1 cellular context compared by ENCODE assay signal in the genomic region with DNA sequence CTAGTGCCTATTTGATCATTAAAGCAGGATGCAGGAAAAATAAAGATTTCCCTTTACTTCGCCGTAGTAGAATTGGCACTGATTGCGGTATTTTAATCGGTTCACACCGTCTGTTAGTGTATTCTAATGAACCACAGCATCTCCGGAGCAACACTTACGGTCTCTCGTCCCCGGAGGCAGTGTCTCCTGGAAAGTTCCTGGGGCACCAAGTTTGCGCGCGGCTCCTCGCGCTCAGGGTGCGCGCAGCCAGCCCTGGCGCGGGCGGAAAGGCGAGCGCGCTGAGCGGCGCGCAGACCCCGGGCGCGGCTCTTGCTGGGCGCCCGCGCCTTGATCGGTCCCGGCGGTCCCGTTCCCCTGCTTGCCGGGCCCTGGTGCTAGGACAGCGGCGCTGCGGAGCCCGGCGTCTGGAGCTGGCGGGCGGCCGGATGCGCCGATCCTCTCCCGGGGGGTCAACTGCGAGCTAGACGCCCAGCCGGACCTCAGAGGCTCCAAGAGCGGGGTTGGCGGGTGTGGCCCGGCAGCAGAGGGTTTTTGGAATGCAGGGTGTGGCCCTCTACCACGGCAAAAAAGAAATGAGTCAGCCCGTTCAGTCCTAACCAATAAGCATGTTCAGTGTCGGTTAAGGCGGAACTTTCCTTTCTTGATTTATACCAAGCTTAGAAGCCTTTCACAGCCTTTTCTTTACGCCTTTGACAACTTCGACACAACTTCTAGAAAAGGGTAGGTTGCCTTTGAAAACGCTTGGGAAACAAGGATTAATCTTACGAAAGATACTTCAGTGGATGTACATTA.
TF ChIP-seq lines count a peak whose summit lies in the region.

No MANE protein-coding gene starts in this region.

TF ChIP-seq in GM12878, 131 proteins besides CTCF, POLR2A, EP300 and RAD21 (continued from another document and continues in another):
- TF ChIP-seq, protein P1, sequence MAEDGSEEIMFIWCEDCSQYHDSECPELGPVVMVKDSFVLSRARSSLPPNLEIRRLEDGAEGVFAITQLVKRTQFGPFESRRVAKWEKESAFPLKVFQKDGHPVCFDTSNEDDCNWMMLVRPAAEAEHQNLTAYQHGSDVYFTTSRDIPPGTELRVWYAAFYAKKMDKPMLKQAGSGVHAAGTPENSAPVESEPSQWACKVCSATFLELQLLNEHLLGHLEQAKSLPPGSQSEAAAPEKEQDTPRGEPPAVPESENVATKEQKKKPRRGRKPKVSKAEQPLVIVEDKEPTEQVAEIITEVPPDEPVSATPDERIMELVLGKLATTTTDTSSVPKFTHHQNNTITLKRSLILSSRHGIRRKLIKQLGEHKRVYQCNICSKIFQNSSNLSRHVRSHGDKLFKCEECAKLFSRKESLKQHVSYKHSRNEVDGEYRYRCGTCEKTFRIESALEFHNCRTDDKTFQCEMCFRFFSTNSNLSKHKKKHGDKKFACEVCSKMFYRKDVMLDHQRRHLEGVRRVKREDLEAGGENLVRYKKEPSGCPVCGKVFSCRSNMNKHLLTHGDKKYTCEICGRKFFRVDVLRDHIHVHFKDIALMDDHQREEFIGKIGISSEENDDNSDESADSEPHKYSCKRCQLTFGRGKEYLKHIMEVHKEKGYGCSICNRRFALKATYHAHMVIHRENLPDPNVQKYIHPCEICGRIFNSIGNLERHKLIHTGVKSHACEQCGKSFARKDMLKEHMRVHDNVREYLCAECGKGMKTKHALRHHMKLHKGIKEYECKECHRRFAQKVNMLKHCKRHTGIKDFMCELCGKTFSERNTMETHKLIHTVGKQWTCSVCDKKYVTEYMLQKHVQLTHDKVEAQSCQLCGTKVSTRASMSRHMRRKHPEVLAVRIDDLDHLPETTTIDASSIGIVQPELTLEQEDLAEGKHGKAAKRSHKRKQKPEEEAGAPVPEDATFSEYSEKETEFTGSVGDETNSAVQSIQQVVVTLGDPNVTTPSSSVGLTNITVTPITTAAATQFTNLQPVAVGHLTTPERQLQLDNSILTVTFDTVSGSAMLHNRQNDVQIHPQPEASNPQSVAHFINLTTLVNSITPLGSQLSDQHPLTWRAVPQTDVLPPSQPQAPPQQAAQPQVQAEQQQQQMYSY (CRISPR knock-in tag; IDR thresholded peaks at IDR 0.05), result no peak
- TF ChIP-seq JUND (IDR thresholded peaks at IDR 0.05; ENCODE audit: low read depth, low read length) (peak; percentile 38; the same call in 1 of the 2 replicates), IRF4 (IDR thresholded peaks at IDR 0.05; ENCODE audit: low read depth, low read length) (no peak), MYB (IDR thresholded peaks at IDR 0.05; ENCODE audit: borderline replicate concordance, low read depth, low read length) (no peak), NR2C2 (IDR thresholded peaks at IDR 0.05; ENCODE audit: borderline replicate concordance, control insufficient read depth, insufficient read length, low read depth) (no peak), TBL1XR1 (IDR thresholded peaks at IDR 0.05; ENCODE audit: low read depth, low read length) (no peak), CBFB (IDR thresholded peaks at IDR 0.05; ENCODE audit: low read depth) (no peak), WRNIP1 (IDR thresholded peaks at IDR 0.05; ENCODE audit: borderline replicate concordance, low read depth, low read length) (no peak), SPI1 (IDR thresholded peaks at IDR 0.05; ENCODE audit: borderline replicate concordance, insufficient read depth, low read depth, low read length) (no peak), POU2F2 (IDR thresholded peaks at IDR 0.05; ENCODE audit: borderline replicate concordance, low read depth, low read length) (no peak), RCOR1 (conservative IDR thresholded peaks at IDR 0.05; ENCODE audit: low read depth, low read length) (no peak), SMARCA5 (IDR thresholded peaks at IDR 0.05) (peak; percentile 87; the same call in 1 of the 2 replicates), TAF1 (IDR thresholded peaks at IDR 0.05; ENCODE audit: borderline replicate concordance, low read depth, low read length) (peak; percentile 35), SMC3 (IDR thresholded peaks at IDR 0.05; ENCODE audit: borderline replicate concordance, low read length) (peak; percentile 21; the same call in 1 of the 2 replicates), PAX5 (IDR thresholded peaks at IDR 0.05; ENCODE audit: borderline replicate concordance, low read depth, low read length) (no peak; the same call in 1 of the 2 replicates), SP1 (IDR thresholded peaks at IDR 0.05; ENCODE audit: low read depth, low read length) (no peak), ESRRA (IDR thresholded peaks at IDR 0.05; ENCODE audit: low read length) (no peak), STAT3 (IDR thresholded peaks at IDR 0.05; ENCODE audit: low read depth, low read length) (no peak), CBX5 (IDR thresholded peaks at IDR 0.05; ENCODE audit: low read depth) (peak; percentile 6; the same call in 1 of the 2 replicates), POLR2AphosphoS2 (IDR thresholded peaks at IDR 0.05; ENCODE audit: low read depth, low read length) (no peak), TCF7 (IDR thresholded peaks at IDR 0.05; ENCODE audit: borderline replicate concordance) (no peak), MEF2A (IDR thresholded peaks at IDR 0.05; ENCODE audit: insufficient read depth, low read depth, low read length) (no peak), SREBF2 (IDR thresholded peaks at IDR 0.05; ENCODE audit: low read length) (no peak), RAD51 (IDR thresholded peaks at IDR 0.05) (no peak), CEBPB (IDR thresholded peaks at IDR 0.05; ENCODE audit: borderline replicate concordance in 1 of 2, low read depth in 2 of 2, low read length in 2 of 2) (no peak), GABPA (IDR thresholded peaks at IDR 0.05; ENCODE audit: low read depth) (no peak)
- TF ChIP-seq, protein P2, sequence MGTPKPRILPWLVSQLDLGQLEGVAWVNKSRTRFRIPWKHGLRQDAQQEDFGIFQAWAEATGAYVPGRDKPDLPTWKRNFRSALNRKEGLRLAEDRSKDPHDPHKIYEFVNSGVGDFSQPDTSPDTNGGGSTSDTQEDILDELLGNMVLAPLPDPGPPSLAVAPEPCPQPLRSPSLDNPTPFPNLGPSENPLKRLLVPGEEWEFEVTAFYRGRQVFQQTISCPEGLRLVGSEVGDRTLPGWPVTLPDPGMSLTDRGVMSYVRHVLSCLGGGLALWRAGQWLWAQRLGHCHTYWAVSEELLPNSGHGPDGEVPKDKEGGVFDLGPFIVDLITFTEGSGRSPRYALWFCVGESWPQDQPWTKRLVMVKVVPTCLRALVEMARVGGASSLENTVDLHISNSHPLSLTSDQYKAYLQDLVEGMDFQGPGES (IDR thresholded peaks at IDR 0.05), result no peak
- TF ChIP-seq, protein P3, sequence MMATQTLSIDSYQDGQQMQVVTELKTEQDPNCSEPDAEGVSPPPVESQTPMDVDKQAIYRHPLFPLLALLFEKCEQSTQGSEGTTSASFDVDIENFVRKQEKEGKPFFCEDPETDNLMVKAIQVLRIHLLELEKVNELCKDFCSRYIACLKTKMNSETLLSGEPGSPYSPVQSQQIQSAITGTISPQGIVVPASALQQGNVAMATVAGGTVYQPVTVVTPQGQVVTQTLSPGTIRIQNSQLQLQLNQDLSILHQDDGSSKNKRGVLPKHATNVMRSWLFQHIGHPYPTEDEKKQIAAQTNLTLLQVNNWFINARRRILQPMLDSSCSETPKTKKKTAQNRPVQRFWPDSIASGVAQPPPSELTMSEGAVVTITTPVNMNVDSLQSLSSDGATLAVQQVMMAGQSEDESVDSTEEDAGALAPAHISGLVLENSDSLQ (IDR thresholded peaks at IDR 0.05), result peak; percentile 63
- TF ChIP-seq, protein P4, sequence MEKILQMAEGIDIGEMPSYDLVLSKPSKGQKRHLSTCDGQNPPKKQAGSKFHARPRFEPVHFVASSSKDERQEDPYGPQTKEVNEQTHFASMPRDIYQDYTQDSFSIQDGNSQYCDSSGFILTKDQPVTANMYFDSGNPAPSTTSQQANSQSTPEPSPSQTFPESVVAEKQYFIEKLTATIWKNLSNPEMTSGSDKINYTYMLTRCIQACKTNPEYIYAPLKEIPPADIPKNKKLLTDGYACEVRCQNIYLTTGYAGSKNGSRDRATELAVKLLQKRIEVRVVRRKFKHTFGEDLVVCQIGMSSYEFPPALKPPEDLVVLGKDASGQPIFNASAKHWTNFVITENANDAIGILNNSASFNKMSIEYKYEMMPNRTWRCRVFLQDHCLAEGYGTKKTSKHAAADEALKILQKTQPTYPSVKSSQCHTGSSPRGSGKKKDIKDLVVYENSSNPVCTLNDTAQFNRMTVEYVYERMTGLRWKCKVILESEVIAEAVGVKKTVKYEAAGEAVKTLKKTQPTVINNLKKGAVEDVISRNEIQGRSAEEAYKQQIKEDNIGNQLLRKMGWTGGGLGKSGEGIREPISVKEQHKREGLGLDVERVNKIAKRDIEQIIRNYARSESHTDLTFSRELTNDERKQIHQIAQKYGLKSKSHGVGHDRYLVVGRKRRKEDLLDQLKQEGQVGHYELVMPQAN (conservative IDR thresholded peaks at IDR 0.05), result peak; percentile 42; the same call in 1 of the 2 replicates
- TF ChIP-seq, protein P5, sequence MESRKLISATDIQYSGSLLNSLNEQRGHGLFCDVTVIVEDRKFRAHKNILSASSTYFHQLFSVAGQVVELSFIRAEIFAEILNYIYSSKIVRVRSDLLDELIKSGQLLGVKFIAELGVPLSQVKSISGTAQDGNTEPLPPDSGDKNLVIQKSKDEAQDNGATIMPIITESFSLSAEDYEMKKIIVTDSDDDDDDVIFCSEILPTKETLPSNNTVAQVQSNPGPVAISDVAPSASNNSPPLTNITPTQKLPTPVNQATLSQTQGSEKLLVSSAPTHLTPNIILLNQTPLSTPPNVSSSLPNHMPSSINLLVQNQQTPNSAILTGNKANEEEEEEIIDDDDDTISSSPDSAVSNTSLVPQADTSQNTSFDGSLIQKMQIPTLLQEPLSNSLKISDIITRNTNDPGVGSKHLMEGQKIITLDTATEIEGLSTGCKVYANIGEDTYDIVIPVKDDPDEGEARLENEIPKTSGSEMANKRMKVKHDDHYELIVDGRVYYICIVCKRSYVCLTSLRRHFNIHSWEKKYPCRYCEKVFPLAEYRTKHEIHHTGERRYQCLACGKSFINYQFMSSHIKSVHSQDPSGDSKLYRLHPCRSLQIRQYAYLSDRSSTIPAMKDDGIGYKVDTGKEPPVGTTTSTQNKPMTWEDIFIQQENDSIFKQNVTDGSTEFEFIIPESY (IDR thresholded peaks at IDR 0.05), result no peak
- TF ChIP-seq, protein P6, sequence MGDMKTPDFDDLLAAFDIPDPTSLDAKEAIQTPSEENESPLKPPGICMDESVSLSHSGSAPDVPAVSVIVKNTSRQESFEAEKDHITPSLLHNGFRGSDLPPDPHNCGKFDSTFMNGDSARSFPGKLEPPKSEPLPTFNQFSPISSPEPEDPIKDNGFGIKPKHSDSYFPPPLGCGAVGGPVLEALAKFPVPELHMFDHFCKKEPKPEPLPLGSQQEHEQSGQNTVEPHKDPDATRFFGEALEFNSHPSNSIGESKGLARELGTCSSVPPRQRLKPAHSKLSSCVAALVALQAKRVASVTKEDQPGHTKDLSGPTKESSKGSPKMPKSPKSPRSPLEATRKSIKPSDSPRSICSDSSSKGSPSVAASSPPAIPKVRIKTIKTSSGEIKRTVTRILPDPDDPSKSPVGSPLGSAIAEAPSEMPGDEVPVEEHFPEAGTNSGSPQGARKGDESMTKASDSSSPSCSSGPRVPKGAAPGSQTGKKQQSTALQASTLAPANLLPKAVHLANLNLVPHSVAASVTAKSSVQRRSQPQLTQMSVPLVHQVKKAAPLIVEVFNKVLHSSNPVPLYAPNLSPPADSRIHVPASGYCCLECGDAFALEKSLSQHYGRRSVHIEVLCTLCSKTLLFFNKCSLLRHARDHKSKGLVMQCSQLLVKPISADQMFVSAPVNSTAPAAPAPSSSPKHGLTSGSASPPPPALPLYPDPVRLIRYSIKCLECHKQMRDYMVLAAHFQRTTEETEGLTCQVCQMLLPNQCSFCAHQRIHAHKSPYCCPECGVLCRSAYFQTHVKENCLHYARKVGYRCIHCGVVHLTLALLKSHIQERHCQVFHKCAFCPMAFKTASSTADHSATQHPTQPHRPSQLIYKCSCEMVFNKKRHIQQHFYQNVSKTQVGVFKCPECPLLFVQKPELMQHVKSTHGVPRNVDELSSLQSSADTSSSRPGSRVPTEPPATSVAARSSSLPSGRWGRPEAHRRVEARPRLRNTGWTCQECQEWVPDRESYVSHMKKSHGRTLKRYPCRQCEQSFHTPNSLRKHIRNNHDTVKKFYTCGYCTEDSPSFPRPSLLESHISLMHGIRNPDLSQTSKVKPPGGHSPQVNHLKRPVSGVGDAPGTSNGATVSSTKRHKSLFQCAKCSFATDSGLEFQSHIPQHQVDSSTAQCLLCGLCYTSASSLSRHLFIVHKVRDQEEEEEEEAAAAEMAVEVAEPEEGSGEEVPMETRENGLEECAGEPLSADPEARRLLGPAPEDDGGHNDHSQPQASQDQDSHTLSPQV (IDR thresholded peaks at IDR 0.05), result no peak
- TF ChIP-seq, protein P7, sequence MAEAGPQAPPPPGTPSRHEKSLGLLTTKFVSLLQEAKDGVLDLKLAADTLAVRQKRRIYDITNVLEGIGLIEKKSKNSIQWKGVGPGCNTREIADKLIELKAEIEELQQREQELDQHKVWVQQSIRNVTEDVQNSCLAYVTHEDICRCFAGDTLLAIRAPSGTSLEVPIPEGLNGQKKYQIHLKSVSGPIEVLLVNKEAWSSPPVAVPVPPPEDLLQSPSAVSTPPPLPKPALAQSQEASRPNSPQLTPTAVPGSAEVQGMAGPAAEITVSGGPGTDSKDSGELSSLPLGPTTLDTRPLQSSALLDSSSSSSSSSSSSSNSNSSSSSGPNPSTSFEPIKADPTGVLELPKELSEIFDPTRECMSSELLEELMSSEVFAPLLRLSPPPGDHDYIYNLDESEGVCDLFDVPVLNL (IDR thresholded peaks at IDR 0.05; ENCODE audit: low read depth, low read length), result no peak
- TF ChIP-seq, protein P8, sequence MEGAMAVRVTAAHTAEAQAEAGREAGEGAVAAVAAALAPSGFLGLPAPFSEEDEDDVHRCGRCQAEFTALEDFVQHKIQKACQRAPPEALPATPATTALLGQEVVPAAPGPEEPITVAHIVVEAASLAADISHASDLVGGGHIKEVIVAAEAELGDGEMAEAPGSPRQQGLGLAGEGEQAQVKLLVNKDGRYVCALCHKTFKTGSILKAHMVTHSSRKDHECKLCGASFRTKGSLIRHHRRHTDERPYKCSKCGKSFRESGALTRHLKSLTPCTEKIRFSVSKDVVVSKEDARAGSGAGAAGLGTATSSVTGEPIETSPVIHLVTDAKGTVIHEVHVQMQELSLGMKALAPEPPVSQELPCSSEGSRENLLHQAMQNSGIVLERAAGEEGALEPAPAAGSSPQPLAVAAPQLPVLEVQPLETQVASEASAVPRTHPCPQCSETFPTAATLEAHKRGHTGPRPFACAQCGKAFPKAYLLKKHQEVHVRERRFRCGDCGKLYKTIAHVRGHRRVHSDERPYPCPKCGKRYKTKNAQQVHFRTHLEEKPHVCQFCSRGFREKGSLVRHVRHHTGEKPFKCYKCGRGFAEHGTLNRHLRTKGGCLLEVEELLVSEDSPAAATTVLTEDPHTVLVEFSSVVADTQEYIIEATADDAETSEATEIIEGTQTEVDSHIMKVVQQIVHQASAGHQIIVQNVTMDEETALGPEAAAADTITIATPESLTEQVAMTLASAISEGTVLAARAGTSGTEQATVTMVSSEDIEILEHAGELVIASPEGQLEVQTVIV (IDR thresholded peaks at IDR 0.05; ENCODE audit: borderline replicate concordance, partially characterized antibody), result no peak
- TF ChIP-seq, protein P9, sequence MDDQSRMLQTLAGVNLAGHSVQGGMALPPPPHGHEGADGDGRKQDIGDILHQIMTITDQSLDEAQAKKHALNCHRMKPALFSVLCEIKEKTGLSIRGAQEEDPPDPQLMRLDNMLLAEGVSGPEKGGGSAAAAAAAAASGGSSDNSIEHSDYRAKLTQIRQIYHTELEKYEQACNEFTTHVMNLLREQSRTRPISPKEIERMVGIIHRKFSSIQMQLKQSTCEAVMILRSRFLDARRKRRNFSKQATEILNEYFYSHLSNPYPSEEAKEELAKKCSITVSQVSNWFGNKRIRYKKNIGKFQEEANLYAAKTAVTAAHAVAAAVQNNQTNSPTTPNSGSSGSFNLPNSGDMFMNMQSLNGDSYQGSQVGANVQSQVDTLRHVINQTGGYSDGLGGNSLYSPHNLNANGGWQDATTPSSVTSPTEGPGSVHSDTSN (IDR thresholded peaks at IDR 0.05; ENCODE audit: insufficient replicate concordance, low read depth, low read length), result no peak
